ENCODE assay signal across 10 cellular contexts in the genomic region with DNA sequence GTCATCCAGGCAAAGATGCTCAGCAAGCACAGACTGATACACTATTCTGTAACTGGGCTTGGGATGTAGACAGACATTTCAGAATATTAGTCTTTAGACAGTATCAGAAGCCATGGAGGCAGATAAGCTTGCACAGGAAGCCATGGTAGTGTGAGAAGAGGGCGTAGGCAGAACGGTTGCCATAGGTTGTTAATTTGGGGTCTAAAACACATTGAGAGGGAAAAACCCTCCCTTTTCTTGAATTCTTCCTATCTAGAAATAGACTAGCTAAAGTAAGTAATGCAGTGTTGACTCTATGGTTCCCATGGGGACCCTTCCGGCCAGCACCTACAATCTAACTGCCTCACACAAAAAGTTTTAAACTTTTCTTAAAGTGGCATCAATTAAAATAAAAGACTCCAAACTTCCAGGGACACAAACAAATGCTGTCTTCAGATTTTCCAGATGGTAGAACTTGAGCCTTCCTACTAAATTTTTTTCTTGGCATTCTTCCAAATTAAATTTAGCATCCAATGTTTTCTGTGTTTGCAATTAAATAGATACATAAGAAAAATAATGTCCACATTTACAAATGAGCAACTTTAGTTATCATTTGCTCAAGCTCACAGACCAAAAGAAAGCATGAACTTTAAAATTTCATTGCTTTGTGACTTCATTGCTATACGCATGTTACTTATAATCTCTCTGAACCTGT. TPM values are rescaled to one million over a fixed set of nuclear protein-coding genes. Genes with fewer than 3 reads are reported as not detected.
DNase-seq lines count a peak whose midpoint lies in the region; ATAC-seq, FAIRE-seq and TF ChIP-seq lines count a peak whose summit lies in the region.
"Had no signal": no experiment of that assay in that cellular context is flagged by ENCODE, and none has a peak within 500 bp of the region (broad histone marks: within the 10 kb centered on the region; RNA-seq: fewer than 3 reads in every experiment).

No MANE protein-coding gene starts in this region.

- TF ChIP-seq CTCF in heart right ventricle (IDR thresholded peaks at IDR 0.05) (no peak), kidney (IDR thresholded peaks at IDR 0.05; ENCODE audit: borderline replicate concordance, extremely low read depth, insufficient read depth) (no peak)

- CTCF ChIA-PET in activated CD8-positive, alpha-beta T cell treated with anti-CD3 and anti-CD28 coated beads, Interleukin-2, amount 10 ng/mL, durations not matched to agents 7 days and 5 days (lab: Charles Lee) = interaction anchor here (1.0 to 11.1 kb wide), 6 partner anchors 23 to 55 kb away, joined by 4 to 83 read pairs (median 8); a partner anchor contains a TSS

- H3K27ac Mint-ChIP-seq in activated CD8-positive, alpha-beta T cell treated with anti-CD3 and anti-CD28 coated beads, Interleukin-2, amount 10 ng/mL, durations not matched to agents 7 days and 5 days = peak overlapping the region; percentile 43

- peaks cover 37% of the 10 kb centered on the region for H3K36me3 Mint-ChIP-seq in activated CD8-positive, alpha-beta T cell treated with anti-CD3 and anti-CD28 coated beads, Interleukin-2, amount 10 ng/mL, durations not matched to agents 7 days and 5 days (ENCODE audit: low read depth)

- H3K4me1 ChIP-seq in heart right ventricle (peaks cover 10 to 40% (median 30%) of the 10 kb centered on the region in 9 donors), kidney (ENCODE audit: control insufficient read depth in 1 of 2, insufficient read depth in 1 of 2, low read depth in 1 of 2, low read length in 2 of 2) (peaks cover 8 to 11% of the 10 kb centered on the region in 2 donors), aorta (ENCODE audit: control insufficient read depth in 1 of 2, insufficient read depth in 2 of 2, low read length in 2 of 2) (peaks cover 5 to 10% of the 10 kb centered on the region in 2 donors)

- intact Hi-C loops in heart right ventricle (cut with DNase I) = no loop called here
- intact Hi-C loops in left cardiac atrium (cut with DNase I) = no loop called here
- intact Hi-C loops in kidney (cut with DNase I) = no loop called here
- intact Hi-C loops in aorta (cut with DNase I) = loop anchor here in 1 of 2 donors (2.0 kb wide), 1 partner anchor 30 kb away; a partner anchor contains a TSS

- H3K4me3 ChIP-seq in heart right ventricle (peak overlapping the region in 8 of 10 donors; percentile 71 to 99 (median 90)), kidney (ENCODE audit: low read length in 2 of 2) (peak overlapping the region; percentile 77 to 88), aorta (ENCODE audit: low read length in 2 of 2) (peak overlapping the region; percentile 44 to 55)

- POLR2A ChIA-PET in activated CD8-positive, alpha-beta T cell treated with anti-CD3 and anti-CD28 coated beads, Interleukin-2, amount 10 ng/mL, durations not matched to agents 7 days and 5 days (lab: Charles Lee) = interaction anchor here (1.0 to 3.5 kb wide), 3 partner anchors 28 to 35 kb away, joined by 3 to 32 read pairs (median 5); no protein-coding TSS in a partner anchor

- DNase-seq in heart right ventricle (no peak), left cardiac atrium (no peak), kidney (no peak), aorta (no peak), iPS-NIHi11 (ENCODE audit: low spot score) (no peak), HTR-8/SVneo (ENCODE audit: insufficient read length, low spot score) (no peak), GM12892 (ENCODE audit: insufficient read length) (no peak)
- no peak for DNase-seq in activated CD8-positive, alpha-beta T cell treated with anti-CD3 and anti-CD28 coated beads, Interleukin-2, amount 10 ng/mL, durations not matched to agents 7 days and 5 days
- DNase-seq: SW 1271 had no signal

- ATAC-seq in heart right ventricle = no peak
- no peak for ATAC-seq in left cardiac atrium
- ATAC-seq in activated CD8-positive, alpha-beta T cell treated with anti-CD3 and anti-CD28 coated beads, Interleukin-2, amount 10 ng/mL, durations not matched to agents 7 days and 5 days = no peak
- ATAC-seq in aorta (ENCODE audit: low FRiP score) = no peak

- no peaks in the 10 kb centered on the region for H3K9me3 Mint-ChIP-seq in activated CD8-positive, alpha-beta T cell treated with anti-CD3 and anti-CD28 coated beads, Interleukin-2, amount 10 ng/mL, durations not matched to agents 7 days and 5 days (ENCODE audit: insufficient read depth)

- no peaks in the 10 kb centered on the region for H3K27me3 Mint-ChIP-seq in activated CD8-positive, alpha-beta T cell treated with anti-CD3 and anti-CD28 coated beads, Interleukin-2, amount 10 ng/mL, durations not matched to agents 7 days and 5 days (ENCODE audit: low read depth)

- WGBS in heart right ventricle, 2 donors = 61 to 74% methylated on average over 4 of the region's 4 CpGs
- WGBS in aorta, 2 donors = 14 to 24% methylated on average over 4 of the region's 4 CpGs

- peaks cover 30% of the 10 kb centered on the region for H3K4me1 Mint-ChIP-seq in activated CD8-positive, alpha-beta T cell treated with anti-CD3 and anti-CD28 coated beads, Interleukin-2, amount 10 ng/mL, durations not matched to agents 7 days and 5 days (ENCODE audit: low read depth)

- H3K27me3 ChIP-seq in heart right ventricle = no peaks in the 10 kb centered on the region
- H3K27me3 ChIP-seq in aorta (ENCODE audit: control insufficient read depth in 1 of 2, insufficient read depth in 2 of 2, low read length in 1 of 2) = no peaks in the 10 kb centered on the region
- H3K27me3 ChIP-seq: neutrophil had no signal

- TF ChIP-seq POLR2A in GM12892 (IDR thresholded peaks at IDR 0.05; ENCODE audit: low read depth, low read length) = no peak

- H3K4me3 Mint-ChIP-seq in activated CD8-positive, alpha-beta T cell treated with anti-CD3 and anti-CD28 coated beads, Interleukin-2, amount 10 ng/mL, durations not matched to agents 7 days and 5 days = peak overlapping the region; percentile 88

- H3K27ac ChIP-seq in heart right ventricle (peak overlapping the region in 1 of 10 donors; percentile 98), kidney (ENCODE audit: low read depth in 2 of 2, low read length in 2 of 2) (no peak overlapping the region), aorta (ENCODE audit: low read depth in 1 of 2, low read length in 2 of 2) (peak overlapping the region in 1 of 2 donors; percentile 52)

- peaks cover 0 to 48% (median 7%) of the 10 kb centered on the region in 9 donors for H3K36me3 ChIP-seq in heart right ventricle
- peaks cover 7 to 15% of the 10 kb centered on the region in 2 donors for H3K36me3 ChIP-seq in kidney (ENCODE audit: control insufficient read depth in 1 of 2, insufficient read depth in 2 of 2, low read length in 2 of 2)
- peaks cover 0 to 2% of the 10 kb centered on the region in 2 donors for H3K36me3 ChIP-seq in aorta (ENCODE audit: control insufficient read depth in 1 of 2, insufficient read depth in 2 of 2, low read length in 1 of 2)

- H3K9me3 ChIP-seq in heart right ventricle = no peaks in the 10 kb centered on the region
- no peaks in the 10 kb centered on the region for H3K9me3 ChIP-seq in kidney (ENCODE audit: control insufficient read depth in 1 of 2, low read length in 2 of 2)
- H3K9me3 ChIP-seq in aorta (ENCODE audit: control insufficient read depth, low read length) = no peaks in the 10 kb centered on the region
- H3K9me3 ChIP-seq: neutrophil had no signal

- peak overlapping the region in 1 of 2 donors; percentile 83 for H3K9ac ChIP-seq in kidney (ENCODE audit: low read length in 2 of 2)

- no peak for FAIRE-seq in kidney (lab: Jason Lieb, UNC)
- FAIRE-seq in HTR-8/SVneo (lab: Jason Lieb, UNC) = no peak
- FAIRE-seq in GM12892 (lab: Jason Lieb, UNC) = no peak

RNA-seq across cellular contexts. Expression of a gene that starts 1.9 kb away (rescaled TPM):
- total RNA-seq in heart right ventricle = 10 to 100 TPM; 39.8 to 55.3 (median 44.3) TPM
- 10 to 100 TPM; 39.7 to 40.3 TPM for polyA plus RNA-seq in heart right ventricle
- 10 to 100 TPM; 32.1 to 44.3 TPM for total RNA-seq in left cardiac atrium
- total RNA-seq in activated CD8-positive, alpha-beta T cell treated with anti-CD3 and anti-CD28 coated beads, Interleukin-2, amount 10 ng/mL, durations not matched to agents 7 days and 5 days = 10 to 100 TPM; 41.2 to 41.8 TPM
- 43.0 TPM for total RNA-seq in kidney
- polyA plus RNA-seq in kidney (ENCODE audit: insufficient read depth, low read depth, low replicate concordance) = 42.6 TPM
- 10 to 100 TPM; 55.6 to 69.9 TPM for total RNA-seq in aorta
- polyA plus RNA-seq in aorta = 10 to 100 TPM; 43.1 to 56.1 TPM
- 58.2 TPM for polyA plus RNA-seq in GM12892 (2012; ENCODE audit: missing spikeins)

RNA-seq across cellular contexts. Expression of a gene that starts 2.1 kb away (rescaled TPM):
- total RNA-seq in heart right ventricle (1 to 10 TPM in 7 of 10 donors, under 1 TPM in 3; 0.57 to 2.0 (median 1.7) TPM), left cardiac atrium (1 to 10 TPM; 1.2 to 1.4 TPM), kidney (4.3 TPM), aorta (1 to 10 TPM; 2.2 to 8.4 TPM)
- polyA plus RNA-seq in heart right ventricle (1 to 10 TPM in 1 of 2 donors, under 1 TPM in 1; 0.54 to 6.6 TPM), kidney (ENCODE audit: insufficient read depth, low read depth, low replicate concordance) (6.2 TPM), aorta (10 to 100 TPM in 1 of 2 donors, under 1 TPM in 1; 0.75 to 10.6 TPM)
- total RNA-seq in activated CD8-positive, alpha-beta T cell treated with anti-CD3 and anti-CD28 coated beads, Interleukin-2, amount 10 ng/mL, durations not matched to agents 7 days and 5 days = under 1 TPM; 0.50 to 0.99 TPM
- polyA plus RNA-seq in GM12892 (2012; ENCODE audit: missing spikeins) = 3.7 TPM

RNA-seq across cellular contexts. Expression of a gene that starts 29.3 kb away (rescaled TPM):
- 10 to 100 TPM in 4 of 10 donors, 1 to 10 TPM in 6; 6.1 to 11.3 (median 9.2) TPM for total RNA-seq in heart right ventricle
- polyA plus RNA-seq in heart right ventricle = 10 to 100 TPM in 1 of 2 donors, 1 to 10 TPM in 1; 6.1 to 12.4 TPM
- 10 to 100 TPM; 12.7 to 13.5 TPM for total RNA-seq in left cardiac atrium
- 1 to 10 TPM; 2.6 to 3.6 TPM for total RNA-seq in activated CD8-positive, alpha-beta T cell treated with anti-CD3 and anti-CD28 coated beads, Interleukin-2, amount 10 ng/mL, durations not matched to agents 7 days and 5 days
- 8.2 TPM for total RNA-seq in kidney
- polyA plus RNA-seq in kidney (ENCODE audit: insufficient read depth, low read depth, low replicate concordance) = 10.8 TPM
- 10 to 100 TPM; 23.6 to 28.0 TPM for total RNA-seq in aorta
- 10 to 100 TPM; 12.8 to 41.5 TPM for polyA plus RNA-seq in aorta
- 7.2 TPM for polyA plus RNA-seq in GM12892 (2012; ENCODE audit: missing spikeins)

RNA-seq across cellular contexts. Expression of a gene that starts 31.1 kb away (rescaled TPM):
- total RNA-seq in heart right ventricle = 10 to 100 TPM; 32.4 to 53.2 (median 41.4) TPM
- 1 to 10 TPM; 2.5 to 6.4 TPM for polyA plus RNA-seq in heart right ventricle
- total RNA-seq in left cardiac atrium = 10 to 100 TPM; 34.0 to 54.1 TPM
- total RNA-seq in activated CD8-positive, alpha-beta T cell treated with anti-CD3 and anti-CD28 coated beads, Interleukin-2, amount 10 ng/mL, durations not matched to agents 7 days and 5 days = 10 to 100 TPM; 22.3 to 23.1 TPM
- total RNA-seq in kidney = 34.2 TPM
- polyA plus RNA-seq in kidney (ENCODE audit: insufficient read depth, low read depth, low replicate concordance) = 9.4 TPM
- 10 to 100 TPM; 41.2 to 43.9 TPM for total RNA-seq in aorta
- 1 to 10 TPM; 3.1 to 3.9 TPM for polyA plus RNA-seq in aorta
- 8.4 TPM for polyA plus RNA-seq in GM12892 (2012; ENCODE audit: missing spikeins)
